Comparison of ENCODE assay signal across 1 cellular context in the genomic region with DNA sequence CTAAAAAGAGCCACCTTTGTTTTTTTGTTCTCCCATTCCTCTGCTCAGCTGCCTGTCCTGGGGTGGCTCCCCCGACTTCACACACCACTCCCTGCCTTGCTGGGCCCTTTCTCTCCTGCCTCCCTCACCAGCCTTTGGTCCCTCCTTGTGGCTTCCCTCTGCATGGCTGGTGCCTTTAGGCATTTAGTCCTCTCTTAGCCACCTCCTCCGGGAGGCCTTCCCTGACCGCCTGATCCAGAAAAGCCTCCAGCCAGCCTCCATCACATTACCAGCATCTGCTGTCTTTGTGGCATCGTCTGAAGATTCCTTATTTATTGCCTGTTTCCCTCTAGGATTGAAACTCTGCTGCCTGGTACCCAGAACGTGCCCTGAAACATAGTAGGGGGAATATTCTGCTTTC.
TF ChIP-seq lines count a peak whose summit lies in the region.

No MANE protein-coding gene starts in this region.

TF ChIP-seq in A549, 52 proteins besides CTCF, POLR2A, EP300 and RAD21 (continued from another document):
- TF ChIP-seq, protein P1, sequence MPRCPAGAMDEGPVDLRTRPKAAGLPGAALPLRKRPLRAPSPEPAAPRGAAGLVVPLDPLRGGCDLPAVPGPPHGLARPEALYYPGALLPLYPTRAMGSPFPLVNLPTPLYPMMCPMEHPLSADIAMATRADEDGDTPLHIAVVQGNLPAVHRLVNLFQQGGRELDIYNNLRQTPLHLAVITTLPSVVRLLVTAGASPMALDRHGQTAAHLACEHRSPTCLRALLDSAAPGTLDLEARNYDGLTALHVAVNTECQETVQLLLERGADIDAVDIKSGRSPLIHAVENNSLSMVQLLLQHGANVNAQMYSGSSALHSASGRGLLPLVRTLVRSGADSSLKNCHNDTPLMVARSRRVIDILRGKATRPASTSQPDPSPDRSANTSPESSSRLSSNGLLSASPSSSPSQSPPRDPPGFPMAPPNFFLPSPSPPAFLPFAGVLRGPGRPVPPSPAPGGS (IDR thresholded peaks at IDR 0.05): no peak
- TF ChIP-seq BHLHE40 (IDR thresholded peaks at IDR 0.05; ENCODE audit: low read depth, low read length): no peak
